Comparison of ENCODE assay signal across 1 cellular context in the genomic region with DNA sequence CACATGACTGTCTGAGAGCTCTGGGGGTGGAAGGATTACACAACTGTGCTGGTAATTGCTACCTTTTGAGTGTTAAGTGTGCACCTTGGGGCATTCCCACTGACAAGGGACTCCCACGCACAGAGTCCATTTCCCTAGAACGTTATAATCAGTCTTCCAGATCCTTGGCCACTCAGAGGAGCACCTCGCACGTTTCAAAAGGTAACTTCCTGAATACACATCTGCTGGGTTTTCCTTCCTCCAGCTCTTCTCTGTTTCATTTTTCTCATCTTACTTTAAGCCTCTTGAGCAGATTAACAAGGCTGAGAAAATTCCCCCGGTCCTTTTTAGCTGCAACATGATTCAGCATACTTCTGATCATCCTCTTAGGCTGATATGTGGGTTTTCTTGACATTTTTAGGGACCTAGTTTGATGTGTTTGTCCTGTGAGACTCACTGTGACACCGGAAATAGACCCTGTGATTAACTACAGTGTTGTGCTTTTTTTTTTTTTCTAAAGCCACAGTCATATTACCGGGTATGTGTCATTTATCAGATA.
TF ChIP-seq lines count a peak whose summit lies in the region.

No MANE protein-coding gene starts in this region.

TF ChIP-seq in GM12878, 131 proteins besides CTCF, POLR2A, EP300 and RAD21 (continued from another document and continues in another):
- TF ChIP-seq, protein P1, sequence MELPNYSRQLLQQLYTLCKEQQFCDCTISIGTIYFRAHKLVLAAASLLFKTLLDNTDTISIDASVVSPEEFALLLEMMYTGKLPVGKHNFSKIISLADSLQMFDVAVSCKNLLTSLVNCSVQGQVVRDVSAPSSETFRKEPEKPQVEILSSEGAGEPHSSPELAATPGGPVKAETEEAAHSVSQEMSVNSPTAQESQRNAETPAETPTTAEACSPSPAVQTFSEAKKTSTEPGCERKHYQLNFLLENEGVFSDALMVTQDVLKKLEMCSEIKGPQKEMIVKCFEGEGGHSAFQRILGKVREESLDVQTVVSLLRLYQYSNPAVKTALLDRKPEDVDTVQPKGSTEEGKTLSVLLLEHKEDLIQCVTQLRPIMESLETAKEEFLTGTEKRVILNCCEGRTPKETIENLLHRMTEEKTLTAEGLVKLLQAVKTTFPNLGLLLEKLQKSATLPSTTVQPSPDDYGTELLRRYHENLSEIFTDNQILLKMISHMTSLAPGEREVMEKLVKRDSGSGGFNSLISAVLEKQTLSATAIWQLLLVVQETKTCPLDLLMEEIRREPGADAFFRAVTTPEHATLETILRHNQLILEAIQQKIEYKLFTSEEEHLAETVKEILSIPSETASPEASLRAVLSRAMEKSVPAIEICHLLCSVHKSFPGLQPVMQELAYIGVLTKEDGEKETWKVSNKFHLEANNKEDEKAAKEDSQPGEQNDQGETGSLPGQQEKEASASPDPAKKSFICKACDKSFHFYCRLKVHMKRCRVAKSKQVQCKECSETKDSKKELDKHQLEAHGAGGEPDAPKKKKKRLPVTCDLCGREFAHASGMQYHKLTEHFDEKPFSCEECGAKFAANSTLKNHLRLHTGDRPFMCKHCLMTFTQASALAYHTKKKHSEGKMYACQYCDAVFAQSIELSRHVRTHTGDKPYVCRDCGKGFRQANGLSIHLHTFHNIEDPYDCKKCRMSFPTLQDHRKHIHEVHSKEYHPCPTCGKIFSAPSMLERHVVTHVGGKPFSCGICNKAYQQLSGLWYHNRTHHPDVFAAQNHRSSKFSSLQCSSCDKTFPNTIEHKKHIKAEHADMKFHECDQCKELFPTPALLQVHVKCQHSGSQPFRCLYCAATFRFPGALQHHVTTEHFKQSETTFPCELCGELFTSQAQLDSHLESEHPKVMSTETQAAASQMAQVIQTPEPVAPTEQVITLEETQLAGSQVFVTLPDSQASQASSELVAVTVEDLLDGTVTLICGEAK (IDR thresholded peaks at IDR 0.05; ENCODE audit: borderline replicate concordance): no peak; the same call in 1 of the 2 replicates
- TF ChIP-seq GATAD2B (conservative IDR thresholded peaks at IDR 0.05; ENCODE audit: low read depth): peak; percentile 81; the same call in 1 of the 2 replicates
- TF ChIP-seq MTA3 (IDR thresholded peaks at IDR 0.05; ENCODE audit: borderline replicate concordance, low read length): peak; percentile 93
- TF ChIP-seq CEBPB (IDR thresholded peaks at IDR 0.05; ENCODE audit: borderline replicate concordance in 1 of 2, low read depth in 2 of 2, low read length in 2 of 2): peak; percentile 41 to 65; a peak in 3 of 4 replicates
- TF ChIP-seq CREB1 (IDR thresholded peaks at IDR 0.05; ENCODE audit: low read depth): peak; percentile 62; the same call in 1 of the 2 replicates
- peak; percentile 89 for TF ChIP-seq RELA (IDR thresholded peaks at IDR 0.05; ENCODE audit: borderline replicate concordance, partially characterized antibody)
- TF ChIP-seq CBFB (IDR thresholded peaks at IDR 0.05; ENCODE audit: low read depth): no peak
- TF ChIP-seq POLR2AphosphoS2 (IDR thresholded peaks at IDR 0.05; ENCODE audit: low read depth, low read length): no peak
- peak in 1 of 2 experiments; percentile 92; a peak in 2 of 3 replicates for TF ChIP-seq EGR1 (IDR thresholded peaks at IDR 0.05; ENCODE audit: borderline replicate concordance in 1 of 2, low read depth in 2 of 2, low read length in 2 of 2)
- TF ChIP-seq IKZF2 (IDR thresholded peaks at IDR 0.05): peak; percentile 90 to 91
- TF ChIP-seq RUNX3 (IDR thresholded peaks at IDR 0.05; ENCODE audit: low read length): peak; percentile 69
- peak; percentile 31; the same call in 1 of the 2 replicates for TF ChIP-seq SMC3 (IDR thresholded peaks at IDR 0.05; ENCODE audit: borderline replicate concordance, low read length)
- no peak for TF ChIP-seq LARP7 (IDR thresholded peaks at IDR 0.05)
- TF ChIP-seq ZNF217 (IDR thresholded peaks at IDR 0.05): peak; percentile 42; the same call in 1 of the 2 replicates
- TF ChIP-seq, protein P2, sequence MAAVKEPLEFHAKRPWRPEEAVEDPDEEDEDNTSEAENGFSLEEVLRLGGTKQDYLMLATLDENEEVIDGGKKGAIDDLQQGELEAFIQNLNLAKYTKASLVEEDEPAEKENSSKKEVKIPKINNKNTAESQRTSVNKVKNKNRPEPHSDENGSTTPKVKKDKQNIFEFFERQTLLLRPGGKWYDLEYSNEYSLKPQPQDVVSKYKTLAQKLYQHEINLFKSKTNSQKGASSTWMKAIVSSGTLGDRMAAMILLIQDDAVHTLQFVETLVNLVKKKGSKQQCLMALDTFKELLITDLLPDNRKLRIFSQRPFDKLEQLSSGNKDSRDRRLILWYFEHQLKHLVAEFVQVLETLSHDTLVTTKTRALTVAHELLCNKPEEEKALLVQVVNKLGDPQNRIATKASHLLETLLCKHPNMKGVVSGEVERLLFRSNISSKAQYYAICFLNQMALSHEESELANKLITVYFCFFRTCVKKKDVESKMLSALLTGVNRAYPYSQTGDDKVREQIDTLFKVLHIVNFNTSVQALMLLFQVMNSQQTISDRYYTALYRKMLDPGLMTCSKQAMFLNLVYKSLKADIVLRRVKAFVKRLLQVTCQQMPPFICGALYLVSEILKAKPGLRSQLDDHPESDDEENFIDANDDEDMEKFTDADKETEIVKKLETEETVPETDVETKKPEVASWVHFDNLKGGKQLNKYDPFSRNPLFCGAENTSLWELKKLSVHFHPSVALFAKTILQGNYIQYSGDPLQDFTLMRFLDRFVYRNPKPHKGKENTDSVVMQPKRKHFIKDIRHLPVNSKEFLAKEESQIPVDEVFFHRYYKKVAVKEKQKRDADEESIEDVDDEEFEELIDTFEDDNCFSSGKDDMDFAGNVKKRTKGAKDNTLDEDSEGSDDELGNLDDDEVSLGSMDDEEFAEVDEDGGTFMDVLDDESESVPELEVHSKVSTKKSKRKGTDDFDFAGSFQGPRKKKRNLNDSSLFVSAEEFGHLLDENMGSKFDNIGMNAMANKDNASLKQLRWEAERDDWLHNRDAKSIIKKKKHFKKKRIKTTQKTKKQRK (IDR thresholded peaks at IDR 0.05; ENCODE audit: low read depth, low read length): no peak
- TF ChIP-seq TCF12 (IDR thresholded peaks at IDR 0.05; ENCODE audit: low read depth, low read length): peak; percentile 66
- TF ChIP-seq MEF2A (IDR thresholded peaks at IDR 0.05; ENCODE audit: insufficient read depth, low read depth, low read length): 0 out of 2 replicates have a peak, but pooled peaks have one; percentile 17
- TF ChIP-seq MEF2B (IDR thresholded peaks at IDR 0.05; ENCODE audit: partially characterized antibody, poor library complexity, severe bottlenecking): peak; percentile 81
- 0 out of 2 replicates have a peak, but pooled peaks have one; percentile 71 for TF ChIP-seq SMARCA5 (IDR thresholded peaks at IDR 0.05)
- peak; percentile 94 for TF ChIP-seq NFIC (IDR thresholded peaks at IDR 0.05; ENCODE audit: low read depth, low read length)
- no peak for TF ChIP-seq CHD2 (IDR thresholded peaks at IDR 0.05; ENCODE audit: borderline replicate concordance, low read depth, low read length)
- TF ChIP-seq JUND (IDR thresholded peaks at IDR 0.05; ENCODE audit: low read depth, low read length): no peak
- TF ChIP-seq SUZ12 (IDR thresholded peaks at IDR 0.05; ENCODE audit: unreplicated experiment): no peak
- TF ChIP-seq NR2F1 (conservative IDR thresholded peaks at IDR 0.05): no peak
- peak; percentile 44; the same call in 1 of the 2 replicates for TF ChIP-seq TCF3 (IDR thresholded peaks at IDR 0.05; ENCODE audit: borderline replicate concordance, insufficient read depth, low read depth, low read length)
- no peak for TF ChIP-seq SREBF1 (IDR thresholded peaks at IDR 0.05; ENCODE audit: low read length)
- peak; percentile 28; the same call in 1 of the 2 replicates for TF ChIP-seq NBN (IDR thresholded peaks at IDR 0.05)
- peak; percentile 62 for TF ChIP-seq MTA2 (IDR thresholded peaks at IDR 0.05; ENCODE audit: low read depth)
- TF ChIP-seq, protein P3, sequence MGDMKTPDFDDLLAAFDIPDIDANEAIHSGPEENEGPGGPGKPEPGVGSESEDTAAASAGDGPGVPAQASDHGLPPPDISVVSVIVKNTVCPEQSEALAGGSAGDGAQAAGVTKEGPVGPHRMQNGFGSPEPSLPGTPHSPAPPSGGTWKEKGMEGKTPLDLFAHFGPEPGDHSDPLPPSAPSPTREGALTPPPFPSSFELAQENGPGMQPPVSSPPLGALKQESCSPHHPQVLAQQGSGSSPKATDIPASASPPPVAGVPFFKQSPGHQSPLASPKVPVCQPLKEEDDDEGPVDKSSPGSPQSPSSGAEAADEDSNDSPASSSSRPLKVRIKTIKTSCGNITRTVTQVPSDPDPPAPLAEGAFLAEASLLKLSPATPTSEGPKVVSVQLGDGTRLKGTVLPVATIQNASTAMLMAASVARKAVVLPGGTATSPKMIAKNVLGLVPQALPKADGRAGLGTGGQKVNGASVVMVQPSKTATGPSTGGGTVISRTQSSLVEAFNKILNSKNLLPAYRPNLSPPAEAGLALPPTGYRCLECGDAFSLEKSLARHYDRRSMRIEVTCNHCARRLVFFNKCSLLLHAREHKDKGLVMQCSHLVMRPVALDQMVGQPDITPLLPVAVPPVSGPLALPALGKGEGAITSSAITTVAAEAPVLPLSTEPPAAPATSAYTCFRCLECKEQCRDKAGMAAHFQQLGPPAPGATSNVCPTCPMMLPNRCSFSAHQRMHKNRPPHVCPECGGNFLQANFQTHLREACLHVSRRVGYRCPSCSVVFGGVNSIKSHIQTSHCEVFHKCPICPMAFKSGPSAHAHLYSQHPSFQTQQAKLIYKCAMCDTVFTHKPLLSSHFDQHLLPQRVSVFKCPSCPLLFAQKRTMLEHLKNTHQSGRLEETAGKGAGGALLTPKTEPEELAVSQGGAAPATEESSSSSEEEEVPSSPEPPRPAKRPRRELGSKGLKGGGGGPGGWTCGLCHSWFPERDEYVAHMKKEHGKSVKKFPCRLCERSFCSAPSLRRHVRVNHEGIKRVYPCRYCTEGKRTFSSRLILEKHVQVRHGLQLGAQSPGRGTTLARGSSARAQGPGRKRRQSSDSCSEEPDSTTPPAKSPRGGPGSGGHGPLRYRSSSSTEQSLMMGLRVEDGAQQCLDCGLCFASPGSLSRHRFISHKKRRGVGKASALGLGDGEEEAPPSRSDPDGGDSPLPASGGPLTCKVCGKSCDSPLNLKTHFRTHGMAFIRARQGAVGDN (IDR thresholded peaks at IDR 0.05): 0 out of 2 replicates have a peak, but pooled peaks have one; percentile 37
- TF ChIP-seq HDAC6 (IDR thresholded peaks at IDR 0.05; ENCODE audit: unreplicated experiment): no peak
- peak; percentile 52; the same call in 1 of the 2 replicates for TF ChIP-seq TCF7 (IDR thresholded peaks at IDR 0.05; ENCODE audit: borderline replicate concordance)
- TF ChIP-seq, protein P4, sequence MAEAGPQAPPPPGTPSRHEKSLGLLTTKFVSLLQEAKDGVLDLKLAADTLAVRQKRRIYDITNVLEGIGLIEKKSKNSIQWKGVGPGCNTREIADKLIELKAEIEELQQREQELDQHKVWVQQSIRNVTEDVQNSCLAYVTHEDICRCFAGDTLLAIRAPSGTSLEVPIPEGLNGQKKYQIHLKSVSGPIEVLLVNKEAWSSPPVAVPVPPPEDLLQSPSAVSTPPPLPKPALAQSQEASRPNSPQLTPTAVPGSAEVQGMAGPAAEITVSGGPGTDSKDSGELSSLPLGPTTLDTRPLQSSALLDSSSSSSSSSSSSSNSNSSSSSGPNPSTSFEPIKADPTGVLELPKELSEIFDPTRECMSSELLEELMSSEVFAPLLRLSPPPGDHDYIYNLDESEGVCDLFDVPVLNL (IDR thresholded peaks at IDR 0.05; ENCODE audit: low read depth, low read length): no peak
- TF ChIP-seq HCFC1 (IDR thresholded peaks at IDR 0.05; ENCODE audit: low read length): no peak
- TF ChIP-seq SMAD1 (IDR thresholded peaks at IDR 0.05; ENCODE audit: low read depth, partially characterized antibody): no peak
- TF ChIP-seq NRF1 (conservative IDR thresholded peaks at IDR 0.05; ENCODE audit: low read depth, low read length): no peak
- peak; percentile 98 for TF ChIP-seq EED (IDR thresholded peaks at IDR 0.05; ENCODE audit: low read depth)
- TF ChIP-seq, protein P5, sequence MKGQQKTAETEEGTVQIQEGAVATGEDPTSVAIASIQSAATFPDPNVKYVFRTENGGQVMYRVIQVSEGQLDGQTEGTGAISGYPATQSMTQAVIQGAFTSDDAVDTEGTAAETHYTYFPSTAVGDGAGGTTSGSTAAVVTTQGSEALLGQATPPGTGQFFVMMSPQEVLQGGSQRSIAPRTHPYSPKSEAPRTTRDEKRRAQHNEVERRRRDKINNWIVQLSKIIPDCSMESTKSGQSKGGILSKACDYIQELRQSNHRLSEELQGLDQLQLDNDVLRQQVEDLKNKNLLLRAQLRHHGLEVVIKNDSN (IDR thresholded peaks at IDR 0.05; ENCODE audit: borderline replicate concordance, extremely low read length, insufficient read depth, low read depth, low read length): no peak
- TF ChIP-seq BCL11A (IDR thresholded peaks at IDR 0.05; ENCODE audit: low read depth, low read length): peak; percentile 32; the same call in 1 of the 2 replicates
- TF ChIP-seq, protein P6, sequence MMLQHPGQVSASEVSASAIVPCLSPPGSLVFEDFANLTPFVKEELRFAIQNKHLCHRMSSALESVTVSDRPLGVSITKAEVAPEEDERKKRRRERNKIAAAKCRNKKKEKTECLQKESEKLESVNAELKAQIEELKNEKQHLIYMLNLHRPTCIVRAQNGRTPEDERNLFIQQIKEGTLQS (IDR thresholded peaks at IDR 0.05; ENCODE audit: borderline replicate concordance, extremely low read depth, low read depth, low read length): no peak
- TF ChIP-seq, protein P7, sequence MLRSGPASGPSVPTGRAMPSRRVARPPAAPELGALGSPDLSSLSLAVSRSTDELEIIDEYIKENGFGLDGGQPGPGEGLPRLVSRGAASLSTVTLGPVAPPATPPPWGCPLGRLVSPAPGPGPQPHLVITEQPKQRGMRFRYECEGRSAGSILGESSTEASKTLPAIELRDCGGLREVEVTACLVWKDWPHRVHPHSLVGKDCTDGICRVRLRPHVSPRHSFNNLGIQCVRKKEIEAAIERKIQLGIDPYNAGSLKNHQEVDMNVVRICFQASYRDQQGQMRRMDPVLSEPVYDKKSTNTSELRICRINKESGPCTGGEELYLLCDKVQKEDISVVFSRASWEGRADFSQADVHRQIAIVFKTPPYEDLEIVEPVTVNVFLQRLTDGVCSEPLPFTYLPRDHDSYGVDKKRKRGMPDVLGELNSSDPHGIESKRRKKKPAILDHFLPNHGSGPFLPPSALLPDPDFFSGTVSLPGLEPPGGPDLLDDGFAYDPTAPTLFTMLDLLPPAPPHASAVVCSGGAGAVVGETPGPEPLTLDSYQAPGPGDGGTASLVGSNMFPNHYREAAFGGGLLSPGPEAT (IDR thresholded peaks at IDR 0.05; ENCODE audit: low read depth): peak; percentile 85
- TF ChIP-seq BHLHE40 (IDR thresholded peaks at IDR 0.05; ENCODE audit: borderline replicate concordance in 1 of 2, low read depth in 2 of 2, low read length in 1 of 2): peak; percentile 84 to 86
- TF ChIP-seq CREM (IDR thresholded peaks at IDR 0.05; ENCODE audit: low read depth): peak; percentile 79
- peak; percentile 85; the same call in 1 of the 2 replicates for TF ChIP-seq ZBED1 (IDR thresholded peaks at IDR 0.05; ENCODE audit: borderline replicate concordance)
- peak; percentile 78 for TF ChIP-seq ATF7 (IDR thresholded peaks at IDR 0.05; ENCODE audit: low read depth)
- peak; percentile 48 for TF ChIP-seq JUNB (IDR thresholded peaks at IDR 0.05)
